In the genomic region with DNA sequence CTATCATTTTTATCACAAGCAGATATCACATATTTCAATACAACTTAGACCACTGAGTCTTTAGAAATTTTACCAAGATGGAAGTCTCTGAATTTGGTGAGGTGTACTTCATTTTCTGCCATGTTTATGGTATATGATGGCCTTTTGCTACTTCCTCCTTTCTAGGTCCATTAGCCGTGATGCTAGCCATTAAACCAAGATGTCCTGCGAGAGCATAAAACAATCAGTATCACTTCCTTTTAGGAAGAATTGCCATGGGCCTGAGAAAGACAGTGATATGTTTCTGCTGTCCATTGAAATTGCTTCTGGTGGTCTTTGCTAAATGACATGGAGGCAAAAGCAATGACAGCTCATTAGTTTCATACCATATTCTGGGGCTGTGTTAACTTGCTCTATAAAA, we compare ENCODE assay signal across 28 cellular contexts.
"Had no signal": no experiment of that assay in that cellular context is flagged by ENCODE, and none has a peak within 500 bp of the region (broad histone marks: within the 10 kb centered on the region; RNA-seq: fewer than 3 reads in every experiment).

No MANE protein-coding gene starts in this region.

- H3K27ac ChIP-seq: colonic mucosa, epithelial cell of prostate, esophagus squamous epithelium, gastrocnemius medialis, heart right ventricle, left lung, lower lobe of right lung had no signal

- H3K9me3 ChIP-seq: colonic mucosa, esophagus squamous epithelium, gastrocnemius medialis, heart right ventricle, left lung, lower lobe of right lung, mucosa of descending colon had no signal

- DNase-seq: colonic mucosa; cortex of kidney; effector CD8-positive, alpha-beta T cell; effector memory CD8-positive, alpha-beta T cell; endodermal cell; erythroblast; esophagus squamous epithelium; foreskin fibroblast; foreskin melanocyte; gastrocnemius medialis; glutamatergic neuron; head of caudate nucleus; heart right ventricle; hippocampal formation; left cardiac atrium; left lung; left ventricle myocardium superior; lower lobe of right lung; mesenchymal stem cell; mucosa of descending colon; naive B cell had no signal

- H3K4me3 Mint-ChIP-seq: dendritic cell treated with granulocyte-macrophage colony-stimulating factor and Interleukin-4, amounts not matched to agents 40 ng/mL and 50 ng/mL, for 4 days; effector memory CD8-positive, alpha-beta T cell; endodermal cell; mesothelial cell of epicardium; naive B cell had no signal

- H3K27me3 Mint-ChIP-seq: dendritic cell treated with granulocyte-macrophage colony-stimulating factor and Interleukin-4, amounts not matched to agents 40 ng/mL and 50 ng/mL, for 4 days; effector memory CD8-positive, alpha-beta T cell; naive B cell had no signal

- FAIRE-seq: endometrium, islet of Langerhans, keratinocyte had no signal

- H3K4me3 ChIP-seq: colonic mucosa, esophagus squamous epithelium, gastrocnemius medialis, heart right ventricle, left lung, lower lobe of right lung, mucosa of descending colon had no signal

- H3K9me3 Mint-ChIP-seq: dendritic cell treated with granulocyte-macrophage colony-stimulating factor and Interleukin-4, amounts not matched to agents 40 ng/mL and 50 ng/mL, for 4 days; endodermal cell; mesothelial cell of epicardium had no signal

- H3K4me1 ChIP-seq: colonic mucosa, esophagus squamous epithelium, gastrocnemius medialis, heart right ventricle, left lung, lower lobe of right lung had no signal

- H3K36me3 Mint-ChIP-seq: mesothelial cell of epicardium, naive B cell had no signal

- H3K27ac Mint-ChIP-seq: dendritic cell treated with granulocyte-macrophage colony-stimulating factor and Interleukin-4, amounts not matched to agents 40 ng/mL and 50 ng/mL, for 4 days; effector memory CD8-positive, alpha-beta T cell; endodermal cell; mesothelial cell of epicardium; naive B cell had no signal

- H3K27me3 ChIP-seq: colonic mucosa, esophagus squamous epithelium, gastrocnemius medialis, heart right ventricle, left lung had no signal

- ATAC-seq: effector memory CD8-positive, alpha-beta T cell; esophagus mucosa; gastrocnemius medialis; heart right ventricle; left cardiac atrium; left lung; left ventricle myocardium superior; lower lobe of right lung; mucosa of descending colon had no signal

- H3K4me1 Mint-ChIP-seq: endodermal cell, naive B cell had no signal

- H3K36me3 ChIP-seq: colonic mucosa, esophagus squamous epithelium, gastrocnemius medialis, heart right ventricle, left lung, lower lobe of right lung had no signal
